Comparison of ENCODE assay signal across 7 cellular contexts in the genomic region with DNA sequence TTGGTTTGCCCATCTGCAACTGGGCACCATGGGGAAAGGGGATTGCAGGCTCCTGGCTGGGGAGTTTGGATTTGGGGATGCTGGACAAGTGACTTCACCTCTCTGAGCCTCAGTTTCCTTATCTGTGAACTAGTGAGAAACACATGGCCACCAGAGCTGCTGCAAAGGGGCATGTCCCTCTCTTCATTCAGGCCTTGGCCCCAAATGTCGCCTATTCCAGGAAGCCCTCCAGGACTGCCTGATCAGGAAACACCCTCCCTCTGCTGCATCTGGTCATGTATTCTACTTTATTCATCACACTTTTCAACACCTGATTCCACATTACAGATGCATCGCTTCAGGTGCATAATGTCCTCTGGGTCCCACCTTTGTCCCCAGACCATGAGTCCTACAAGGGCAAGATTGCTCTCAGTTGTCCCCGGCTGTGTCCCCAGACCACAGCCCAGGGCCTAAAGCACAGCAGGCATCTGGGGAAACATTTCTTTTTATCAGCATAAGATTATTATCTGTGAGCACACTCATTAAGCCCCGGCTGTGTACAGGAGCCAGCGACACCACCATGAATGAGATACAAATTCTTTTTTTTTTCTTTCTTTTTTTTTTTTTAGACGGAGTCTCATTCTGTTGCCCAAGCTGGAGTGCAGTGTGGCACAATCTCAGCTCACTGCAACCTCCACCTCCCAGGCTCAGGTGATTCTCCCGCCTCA. TPM values are rescaled to one million over a fixed set of nuclear protein-coding genes. Genes with fewer than 3 reads are reported as not detected.
A peak's percentile ranks its signal among the peaks of the same experiment; 100 is the strongest.
DNase-seq lines count a peak whose midpoint lies in the region; ATAC-seq and TF ChIP-seq lines count a peak whose summit lies in the region.

No MANE protein-coding gene starts in this region.

- H3K36me3 ChIP-seq in HCT116 (ENCODE audit: control insufficient read depth in 1 of 2, insufficient read depth in 2 of 2, low read length in 2 of 2): no peaks in the 10 kb centered on the region
- H3K36me3 ChIP-seq in SJSA1: no peaks in the 10 kb centered on the region

- H3K4me2 ChIP-seq in HCT116 (ENCODE audit: low read length): peak overlapping the region; percentile 76

- H4K20me1 ChIP-seq in HCT116 (ENCODE audit: insufficient read depth): no peaks in the 10 kb centered on the region

- H3K9me3 ChIP-seq in HCT116 (ENCODE audit: control insufficient read depth in 1 of 2, insufficient read depth in 1 of 2, low read depth in 1 of 2, low read length in 2 of 2) (no peaks in the 10 kb centered on the region; a peak in 1 of 4 replicates), SJSA1 (replicated peaks) (no peaks in the 10 kb centered on the region)

- peaks cover 7 to 10% of the 10 kb centered on the region in 2 donors for H3K9me3 Mint-ChIP-seq in stimulated activated naive CD8-positive, alpha-beta T cell treated with anti-CD3 and anti-CD28 coated beads, Interleukin-15, amount 100 ng/mL, for 72 hours

- peak overlapping the region; percentile 93 for H2AFZ ChIP-seq in HCT116 (ENCODE audit: low read depth, low read length, poor library complexity, severe bottlenecking)

- no peaks in the 10 kb centered on the region for H3K27me3 Mint-ChIP-seq in stimulated activated naive CD8-positive, alpha-beta T cell treated with anti-CD3 and anti-CD28 coated beads, Interleukin-15, amount 100 ng/mL, for 72 hours

- peak overlapping the region in 1 of 2 experiments; percentile 28; a peak in 1 of 4 replicates for H3K4me3 ChIP-seq in HCT116 (replicated peaks in 1 of 2; ENCODE audit: low read depth in 1 of 2, low read length in 2 of 2)
- H3K4me3 ChIP-seq in SJSA1: peak overlapping the region; percentile 17
- peak overlapping the region; percentile 52 for H3K4me3 ChIP-seq in fibroblast of the aortic adventitia (ENCODE audit: low read depth, low read length)

- intact Hi-C loops in HCT116 (cut with micrococcal nuclease): no loop called here

- no peaks in the 10 kb centered on the region for H3K27me3 ChIP-seq in HCT116 (ENCODE audit: insufficient read depth, low read length)
- no peaks in the 10 kb centered on the region for H3K27me3 ChIP-seq in SJSA1 (replicated peaks)

- ATAC-seq in HCT116 (peak; percentile 8), HG03520 (IDR thresholded peaks at IDR 0.05; ENCODE audit: unreplicated experiment) (no peak)
- ATAC-seq in stimulated activated naive CD8-positive, alpha-beta T cell treated with anti-CD3 and anti-CD28 coated beads, Interleukin-15, amount 100 ng/mL, for 72 hours: peak; percentile 37

- TF ChIP-seq CTCF in HCT116 (IDR thresholded peaks at IDR 0.05 in 2 of 3, conservative IDR thresholded peaks at IDR 0.05 in 1 of 3; ENCODE audit: borderline replicate concordance in 1 of 3, insufficient read depth in 1 of 3, low read depth in 2 of 3, low read length in 2 of 3): no peak
- TF ChIP-seq CTCF in fibroblast of the aortic adventitia (IDR thresholded peaks at IDR 0.05; ENCODE audit: insufficient read depth, low read length): no peak

- H3K9me2 ChIP-seq in HCT116 (ENCODE audit: insufficient read depth): no peaks in the 10 kb centered on the region

- RAD21 ChIA-PET in HCT116 (lab: Charles Lee; ENCODE audit: low non-redundant PET in 1 of 2, low total read pairs in 2 of 2, uncharacterized antibody in 2 of 2, unreplicated experiment in 2 of 2): no interaction called here

- no TSS peak for BruUV-seq in HCT116 (replicated peaks; lab: Mats Ljungman, UMichigan)

- no peak for TF ChIP-seq RAD21 in HCT116 (IDR thresholded peaks at IDR 0.05; ENCODE audit: low read depth)

- H3K4me3 Mint-ChIP-seq in stimulated activated naive CD8-positive, alpha-beta T cell treated with anti-CD3 and anti-CD28 coated beads, Interleukin-15, amount 100 ng/mL, for 72 hours: peak overlapping the region; percentile 74 to 82

- H3K79me2 ChIP-seq in HCT116 (ENCODE audit: insufficient read depth, low read length): no peaks in the 10 kb centered on the region

- POLR2A ChIA-PET in HCT116 (lab: Charles Lee): interaction anchor here (0.6 kb wide), 1 partner anchor 538 kb away, joined by 3 read pairs; no protein-coding TSS in a partner anchor

- peak overlapping the region; percentile 33; the same call in 1 of the 2 replicates for H3K9ac ChIP-seq in HCT116 (ENCODE audit: low read length)

- H3K4me1 ChIP-seq in HCT116 (ENCODE audit: control insufficient read depth in 1 of 2, insufficient read depth in 2 of 2, low read length in 2 of 2): peaks cover 14 to 20% of the 10 kb centered on the region in 2 experiments
- H3K4me1 ChIP-seq in SJSA1 (replicated peaks): peaks cover 30% of the 10 kb centered on the region

- TF ChIP-seq POLR2A in HCT116 (IDR thresholded peaks at IDR 0.05; ENCODE audit: borderline replicate concordance, extremely low read depth, insufficient read depth, insufficient read length): no peak

- peak overlapping the region; percentile 49 for H3K27ac ChIP-seq in HCT116 (ENCODE audit: low read depth, low read length)
- peak overlapping the region; percentile 29 for H3K27ac ChIP-seq in SJSA1

- H3K4me1 Mint-ChIP-seq in stimulated activated naive CD8-positive, alpha-beta T cell treated with anti-CD3 and anti-CD28 coated beads, Interleukin-15, amount 100 ng/mL, for 72 hours: peaks cover 62% of the 10 kb centered on the region

- H3K27ac Mint-ChIP-seq in stimulated activated naive CD8-positive, alpha-beta T cell treated with anti-CD3 and anti-CD28 coated beads, Interleukin-15, amount 100 ng/mL, for 72 hours: peak overlapping the region; percentile 88 to 93

- DNase-seq in HCT116 (ENCODE audit: low read depth, low spot score) (no peak), SJSA1 (ENCODE audit: low read depth in 1 of 2, low spot score in 2 of 2) (no peak), fibroblast of the aortic adventitia (ENCODE audit: low read depth) (no peak), glomerular visceral epithelial cell (ENCODE audit: extremely low spot score) (no peak), germinal center (ENCODE audit: low spot score) (no peak)
- DNase-seq in stimulated activated naive CD8-positive, alpha-beta T cell treated with anti-CD3 and anti-CD28 coated beads, Interleukin-15, amount 100 ng/mL, for 72 hours: no peak

- CTCF ChIA-PET in HCT116 (lab: Charles Lee): no interaction called here

TF ChIP-seq in HCT116, 20 proteins besides CTCF, POLR2A, EP300 and RAD21:
- TF ChIP-seq EZH2 (IDR thresholded peaks at IDR 0.05): no peak

RNA-seq across cellular contexts. Expression of gene ARRDC2, which starts 37.5 kb away (rescaled TPM):
- total RNA-seq in HCT116 (2021; ENCODE audit: unreplicated experiment): 36.5 TPM
- polyA plus RNA-seq in HCT116 (2012): 19.2 and 25.3 TPM in 2 replicates
- total RNA-seq in SJSA1 (2014; rRNA removed; shearing (Covaris generic)): 21.4 and 41.9 TPM in 2 replicates
- total RNA-seq in fibroblast of the aortic adventitia (ENCODE audit: low replicate concordance): 4.2 and 8.0 TPM in 2 replicates

RNA-seq across cellular contexts. Expression of gene IL12RB1, which starts 41.3 kb away (rescaled TPM):
- total RNA-seq in HCT116 (2021; ENCODE audit: unreplicated experiment): not detected
- polyA plus RNA-seq in HCT116 (2012): not detected in 2 replicates
- total RNA-seq in SJSA1 (2014; rRNA removed; shearing (Covaris generic)): 0.21 TPM in 1 of 2 replicates, not detected in the other
- not detected in 2 replicates for total RNA-seq in fibroblast of the aortic adventitia (ENCODE audit: low replicate concordance)

RNA-seq across cellular contexts. Expression of gene MAST3, which starts 52.1 kb away (rescaled TPM):
- total RNA-seq in HCT116 (2021; ENCODE audit: unreplicated experiment): 14.2 TPM
- polyA plus RNA-seq in HCT116 (2012): 7.0 and 7.2 TPM in 2 replicates
- 1.2 and 2.3 TPM in 2 replicates for total RNA-seq in SJSA1 (2014; rRNA removed; shearing (Covaris generic))
- total RNA-seq in fibroblast of the aortic adventitia (ENCODE audit: low replicate concordance): 2.4 and 3.1 TPM in 2 replicates
